Comparison of ENCODE assay signal across 8 cellular contexts in the genomic region with DNA sequence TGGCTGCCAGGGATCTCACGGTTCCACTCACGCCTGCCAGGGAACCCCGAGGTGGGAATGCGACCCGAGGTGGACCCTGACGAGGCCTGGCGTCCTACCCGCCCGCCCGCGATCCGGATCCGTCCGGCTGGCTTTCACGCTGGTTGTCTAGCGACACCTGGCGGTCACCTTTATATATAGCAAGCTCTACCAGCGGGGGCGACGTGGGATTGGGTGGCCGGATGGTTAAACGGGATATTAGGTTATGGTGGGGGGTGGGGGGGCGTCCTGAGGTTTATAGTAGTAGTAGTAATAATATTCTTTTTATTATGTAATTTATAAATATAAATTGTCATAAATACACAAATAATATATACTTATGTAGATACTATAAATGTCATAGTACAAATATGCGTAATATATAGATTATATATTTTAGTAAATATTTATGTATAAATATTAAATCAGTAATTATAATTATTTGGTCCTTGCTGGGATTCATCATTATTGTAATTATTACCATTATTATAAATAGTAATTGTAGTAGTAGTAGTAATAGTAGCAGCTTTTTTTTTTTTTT.
DNase-seq lines count a peak whose midpoint lies in the region; ATAC-seq and FAIRE-seq lines count a peak whose summit lies in the region.

No MANE protein-coding gene starts in this region.

- no peaks in the 10 kb centered on the region for H3K9me3 Mint-ChIP-seq in natural killer cell treated with Interleukin-12 subunit alpha and Interleukin-12 subunit beta and Interleukin-15 and Interleukin-18, amount 100 ng/mL, for 72 hours
- no peaks in the 10 kb centered on the region for H3K9me3 Mint-ChIP-seq in stimulated activated effector memory CD8-positive, alpha-beta T cell treated with anti-CD3 and anti-CD28 coated beads, Interleukin-12 subunit alpha, Interleukin-12 subunit beta, amount 100 ng/mL, for 72 hours

- H3K4me1 Mint-ChIP-seq in natural killer cell treated with Interleukin-12 subunit alpha and Interleukin-12 subunit beta and Interleukin-15 and Interleukin-18, amount 100 ng/mL, for 72 hours (ENCODE audit: low read depth in 2 of 2) = peaks cover 5 to 14% of the 10 kb centered on the region in 2 donors
- H3K4me1 Mint-ChIP-seq in stimulated activated effector memory CD8-positive, alpha-beta T cell treated with anti-CD3 and anti-CD28 coated beads, Interleukin-12 subunit alpha, Interleukin-12 subunit beta, amount 100 ng/mL, for 72 hours = peaks cover 17% of the 10 kb centered on the region

- H3K27me3 Mint-ChIP-seq in natural killer cell treated with Interleukin-12 subunit alpha and Interleukin-12 subunit beta and Interleukin-15 and Interleukin-18, amount 100 ng/mL, for 72 hours = peaks cover 23 to 51% of the 10 kb centered on the region in 2 donors

- H3K36me3 Mint-ChIP-seq in natural killer cell treated with Interleukin-12 subunit alpha and Interleukin-12 subunit beta and Interleukin-15 and Interleukin-18, amount 100 ng/mL, for 72 hours = no peaks in the 10 kb centered on the region
- peaks cover 6% of the 10 kb centered on the region for H3K36me3 Mint-ChIP-seq in stimulated activated effector memory CD8-positive, alpha-beta T cell treated with anti-CD3 and anti-CD28 coated beads, Interleukin-12 subunit alpha, Interleukin-12 subunit beta, amount 100 ng/mL, for 72 hours

- peak; percentile 63 for FAIRE-seq in RCC 7860 (lab: Jason Lieb, UNC)

- no peak overlapping the region for H3K4me3 Mint-ChIP-seq in natural killer cell treated with Interleukin-12 subunit alpha and Interleukin-12 subunit beta and Interleukin-15 and Interleukin-18, amount 100 ng/mL, for 72 hours
- H3K4me3 Mint-ChIP-seq in stimulated activated effector memory CD8-positive, alpha-beta T cell treated with anti-CD3 and anti-CD28 coated beads, Interleukin-12 subunit alpha, Interleukin-12 subunit beta, amount 100 ng/mL, for 72 hours = peak overlapping the region; percentile 53

- ATAC-seq in natural killer cell treated with Interleukin-12 subunit alpha and Interleukin-12 subunit beta and Interleukin-15 and Interleukin-18, amount 100 ng/mL, for 72 hours = peak; percentile 79
- peak; percentile 72 for ATAC-seq in stimulated activated effector memory CD8-positive, alpha-beta T cell treated with anti-CD3 and anti-CD28 coated beads, Interleukin-12 subunit alpha, Interleukin-12 subunit beta, amount 100 ng/mL, for 72 hours
- ATAC-seq in HG03378 (IDR thresholded peaks at IDR 0.05; ENCODE audit: unreplicated experiment) = no peak

- H3K27ac Mint-ChIP-seq in natural killer cell treated with Interleukin-12 subunit alpha and Interleukin-12 subunit beta and Interleukin-15 and Interleukin-18, amount 100 ng/mL, for 72 hours = no peak overlapping the region
- no peak overlapping the region for H3K27ac Mint-ChIP-seq in stimulated activated effector memory CD8-positive, alpha-beta T cell treated with anti-CD3 and anti-CD28 coated beads, Interleukin-12 subunit alpha, Interleukin-12 subunit beta, amount 100 ng/mL, for 72 hours

- peak; percentile 77 for DNase-seq in ELR (ENCODE audit: low read depth)
- DNase-seq in HK-2 (ENCODE audit: unreplicated experiment) = peak; percentile 77
- DNase-seq in RCC 7860 (ENCODE audit: low spot score) = peak; percentile 12
- peak; percentile 82 to 83 for DNase-seq in activated T-cell treated with anti-CD3 and anti-CD28 coated beads, Interleukin-2, amount 50 U/mL, for 48 hours
- peak; percentile 49 for DNase-seq in fibroblast of gingiva (ENCODE audit: low read depth)
- peak; percentile 83 for DNase-seq in natural killer cell treated with Interleukin-12 subunit alpha and Interleukin-12 subunit beta and Interleukin-15 and Interleukin-18, amount 100 ng/mL, for 72 hours (ENCODE audit: low spot score)
- DNase-seq in stimulated activated effector memory CD8-positive, alpha-beta T cell treated with anti-CD3 and anti-CD28 coated beads, Interleukin-12 subunit alpha, Interleukin-12 subunit beta, amount 100 ng/mL, for 72 hours (ENCODE audit: low spot score in 2 of 2) = peak; percentile 70 to 81

Comparison
In these comparisons a context has a peak if more than half of its experiments do, and no peak if none do; other contexts are left out.
1. DNase-seq: peak in every context shown above with its lines; median percentile 83 in natural killer cell treated with Interleukin-12 subunit alpha and Interleukin-12 subunit beta and Interleukin-15 and Interleukin-18, amount 100 ng/mL, for 72 hours; 82 in activated T-cell treated with anti-CD3 and anti-CD28 coated beads, Interleukin-2, amount 50 U/mL, for 48 hours; 77 in ELR; 77 in HK-2; 76 in stimulated activated effector memory CD8-positive, alpha-beta T cell treated with anti-CD3 and anti-CD28 coated beads, Interleukin-12 subunit alpha, Interleukin-12 subunit beta, amount 100 ng/mL, for 72 hours; 49 in fibroblast of gingiva; 12 in RCC 7860.